ENCODE assay signal across 17 cellular contexts in the genomic region with DNA sequence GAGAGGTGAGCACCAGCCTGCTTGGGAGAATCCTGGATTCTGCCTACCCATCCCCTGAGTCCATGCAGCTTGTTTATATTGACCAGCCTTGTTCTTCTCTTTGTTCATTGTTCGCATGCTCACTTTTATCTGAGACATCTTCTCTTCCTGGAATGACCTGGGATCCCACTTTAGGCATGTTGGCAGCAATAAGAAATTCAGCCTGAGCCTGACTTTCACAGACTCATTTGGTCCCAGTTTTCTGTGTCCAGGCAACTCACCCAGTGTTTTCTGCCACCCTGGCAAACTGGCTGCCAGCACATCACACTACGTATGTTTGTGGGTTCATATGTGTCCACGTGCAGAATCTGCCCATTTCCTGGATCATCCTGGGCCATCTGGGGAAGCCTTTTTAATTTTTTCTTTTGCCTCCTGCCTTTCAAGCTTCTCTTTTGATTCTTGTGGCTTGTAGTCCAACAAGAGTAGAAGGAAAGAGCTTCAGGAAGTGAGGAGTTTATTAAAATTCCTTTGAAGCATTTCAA.
"Had no signal": no experiment of that assay in that cellular context is flagged by ENCODE, and none has a peak within 500 bp of the region (broad histone marks: within the 10 kb centered on the region; RNA-seq: fewer than 3 reads in every experiment).

No MANE protein-coding gene starts in this region.

- ATAC-seq: activated T-cell treated with anti-CD3 and anti-CD28 coated beads, Interleukin-2, amount 50 U/mL, for 72 hours; left lung; naive thymus-derived CD4-positive, alpha-beta T cell had no signal

- H3K27me3 ChIP-seq: cardiac muscle cell, left lung, neutrophil, tibial artery had no signal

- H3K4me3 Mint-ChIP-seq: activated naive CD4-positive, alpha-beta T cell treated with anti-CD3 and anti-CD28 coated beads, Interleukin-2, amount 50 U/mL, for 24 hours; activated T-cell treated with anti-CD3 and anti-CD28 coated beads, Interleukin-2, amount 50 U/mL, for 72 hours; naive thymus-derived CD4-positive, alpha-beta T cell; T-helper 1 cell treated with Interleukin-12 subunit alpha and Interleukin-12 subunit beta and Interleukin-4 antibody, amounts not matched to agents 30 μg/mL and 1 μg/mL, for 36 hours had no signal

- H3K27ac Mint-ChIP-seq: activated naive CD4-positive, alpha-beta T cell treated with anti-CD3 and anti-CD28 coated beads, Interleukin-2, amount 50 U/mL, for 24 hours; activated T-cell treated with anti-CD3 and anti-CD28 coated beads, Interleukin-2, amount 50 U/mL, for 72 hours; naive thymus-derived CD4-positive, alpha-beta T cell; T-helper 1 cell treated with Interleukin-12 subunit alpha and Interleukin-12 subunit beta and Interleukin-4 antibody, amounts not matched to agents 30 μg/mL and 1 μg/mL, for 36 hours had no signal

- H3K36me3 ChIP-seq: neutrophil had no signal

- H3K27ac ChIP-seq: cardiac muscle cell, neutrophil, tibial artery, VCaP had no signal

- H3K4me3 ChIP-seq: cardiac muscle cell, left lung, tibial artery had no signal

- DNase-seq: activated CD4-positive, alpha-beta T cell treated with anti-CD3 and anti-CD28 coated beads for 1 hour; activated effector memory CD4-positive, alpha-beta T cell treated with anti-CD3 and anti-CD28 coated beads, Interleukin-2, amount 50 U/mL, for 16 hours; activated T-cell treated with anti-CD3 and anti-CD28 coated beads, Interleukin-2, amount 50 U/mL, for 72 hours; erythroblast; foreskin melanocyte; left lung; mesendoderm; naive thymus-derived CD4-positive, alpha-beta T cell; stimulated activated CD4-positive, alpha-beta T cell treated with anti-CD3 and anti-CD28 coated beads, Interleukin-12 subunit alpha, Interleukin-12 subunit beta, amount 100 ng/mL, for 4 hours; stimulated activated CD4-positive, alpha-beta T cell treated with anti-CD3 and anti-CD28 coated beads, Interleukin-1b, Interleukin-23, amount 100 ng/mL, for 48 hours; stimulated activated naive CD4-positive, alpha-beta T cell treated with Interleukin-2 at 50 U/mL for 16 hours; tibial artery had no signal

- H3K9me3 ChIP-seq: neutrophil, tibial artery had no signal

- H3K27me3 Mint-ChIP-seq: activated naive CD4-positive, alpha-beta T cell treated with anti-CD3 and anti-CD28 coated beads, Interleukin-2, amount 50 U/mL, for 24 hours; naive thymus-derived CD4-positive, alpha-beta T cell had no signal
